In genomic region chr7:99386584-99387238, GRCh38 we compare ENCODE assay signal across 8 cellular contexts. TPM values are rescaled to one million over a fixed set of nuclear protein-coding genes. Genes with fewer than 3 reads are reported as not detected.
A peak's percentile ranks its signal among the peaks of the same experiment; 100 is the strongest.
DNase-seq lines count a peak whose midpoint lies in the region; ATAC-seq, FAIRE-seq and TF ChIP-seq lines count a peak whose summit lies in the region.

No MANE protein-coding gene starts in this region.

- H3K9me3 Mint-ChIP-seq in effector memory CD8-positive, alpha-beta T cell = no peaks in the 10 kb centered on the region

- CTCF ChIA-PET in A549 (lab: Yijun Ruan, JAX) (interaction anchor here (0.7 to 1.5 kb wide), 8 partner anchors 9 to 57 kb away, joined by 3 to 6 read pairs (median 4); no protein-coding TSS in a partner anchor), PC-3 (lab: Charles Lee) (no interaction called here)

- H3K4me3 ChIP-seq in A549 (no peak overlapping the region), PC-3 (ENCODE audit: low read length) (no peak overlapping the region)

- no peaks in the 10 kb centered on the region for H3K9me3 ChIP-seq in A549
- H3K9me3 ChIP-seq in PC-3 (ENCODE audit: low read length) = no peaks in the 10 kb centered on the region

- ATAC-seq in A549 (peak; percentile 64 to 72), PC-3 (peak; percentile 44), GM19035 (IDR thresholded peaks at IDR 0.05; ENCODE audit: unreplicated experiment) (no peak), HG03095 (IDR thresholded peaks at IDR 0.05; ENCODE audit: unreplicated experiment) (no peak)
- peak; percentile 78 for ATAC-seq in effector memory CD8-positive, alpha-beta T cell (replicated peaks)

- H3K9me2 ChIP-seq in PC-3 (replicated peaks; ENCODE audit: low read length) = no peaks in the 10 kb centered on the region

- BruUV-seq in PC-3 (replicated peaks; lab: Mats Ljungman, UMichigan) = no TSS peak

- TF ChIP-seq EP300 in A549 (IDR thresholded peaks at IDR 0.05) = no peak

- no peaks in the 10 kb centered on the region for H3K27me3 Mint-ChIP-seq in effector memory CD8-positive, alpha-beta T cell

- H3K9ac ChIP-seq in PC-3 (ENCODE audit: low read length) = no peak overlapping the region

- H3K27ac ChIP-seq in A549 (no peak overlapping the region), PC-3 (ENCODE audit: low read length) (no peak overlapping the region)

- peak; percentile 40 to 63; a peak in 4 of 5 replicates for TF ChIP-seq RAD21 in A549 (conservative IDR thresholded peaks at IDR 0.05 in 1 of 2, IDR thresholded peaks at IDR 0.05 in 1 of 2)

- intact Hi-C loops in PC-3 (cut with micrococcal nuclease) = no loop called here

- H4K20me1 ChIP-seq in PC-3 (ENCODE audit: low read length) = no peaks in the 10 kb centered on the region

- DNase-seq in A549 (ENCODE audit: low read depth in 1 of 2, low spot score in 1 of 2) (peak in 1 of 2 experiments; percentile 76), GM10266 (ENCODE audit: extremely low spot score) (no peak), PC-3 (peak; percentile 48), NCI-H1105 treated with DMSO at 0.1 percent for 48 hours (lab: John Stamatoyannopoulos, UW) (no peak), GM19238 (ENCODE audit: insufficient read length, low spot score) (no peak)
- peak in 1 of 3 experiments; percentile 36 for DNase-seq in effector memory CD8-positive, alpha-beta T cell

- H3K79me2 ChIP-seq in PC-3 (ENCODE audit: low read length) = peaks cover 7% of the 10 kb centered on the region; the same call in 1 of the 2 replicates

- H3K4me2 ChIP-seq in A549 = no peak overlapping the region
- no peak overlapping the region for H3K4me2 ChIP-seq in PC-3 (ENCODE audit: low read length)

- H3K4me1 ChIP-seq in A549 (peaks cover under 1% of the 10 kb centered on the region; the same call in 2 of the 3 replicates), PC-3 (ENCODE audit: insufficient read depth, low read length) (no peaks in the 10 kb centered on the region)

- no peaks in the 10 kb centered on the region for H3F3A ChIP-seq in PC-3 (ENCODE audit: low read length, unreplicated experiment)

- H3K36me3 ChIP-seq in PC-3 (ENCODE audit: low read depth, low read length) = peaks cover 13% of the 10 kb centered on the region; the same call in 1 of the 2 replicates

- peak overlapping the region; percentile 81 to 83 for H3K27ac Mint-ChIP-seq in effector memory CD8-positive, alpha-beta T cell

- no peak overlapping the region for H2AFZ ChIP-seq in PC-3 (ENCODE audit: low read length)

- H3K27me3 ChIP-seq in PC-3 (ENCODE audit: low read length) = no peaks in the 10 kb centered on the region

- WGBS in A549 (ENCODE audit: missing lambda C conversion rate) = 90% methylated on average over 9 of the region's 9 CpGs

- POLR2A ChIA-PET in A549 (lab: Yijun Ruan, JAX) = interaction anchor here (0.8 to 1.0 kb wide), 2 partner anchors 12 to 13 kb away, joined by 3 to 5 read pairs; no protein-coding TSS in a partner anchor
- POLR2A ChIA-PET in PC-3 (lab: Charles Lee; ENCODE audit: unreplicated experiment) = no interaction called here

- TF ChIP-seq POLR2A in A549 (IDR thresholded peaks at IDR 0.05; ENCODE audit: low read length) = no peak

- H3K4me3 Mint-ChIP-seq in effector memory CD8-positive, alpha-beta T cell = no peak overlapping the region

- TF ChIP-seq CTCF in A549 (IDR thresholded peaks at IDR 0.05) = peak; percentile 33; the same call in 2 of the 3 replicates
- TF ChIP-seq CTCF in GM10266 (IDR thresholded peaks at IDR 0.05; ENCODE audit: control insufficient read depth, insufficient read depth, low read depth, missing control alignments) = peak; percentile 53
- TF ChIP-seq CTCF in PC-3 (conservative IDR thresholded peaks at IDR 0.05; ENCODE audit: low read depth, low read length) = peak; percentile 56

- no peak for FAIRE-seq in A549 (lab: Jason Lieb, UNC)

- H3K36me3 Mint-ChIP-seq in effector memory CD8-positive, alpha-beta T cell (ENCODE audit: insufficient read depth) = peaks cover 70% of the 10 kb centered on the region

- peaks cover 7 to 25% of the 10 kb centered on the region in 2 donors for H3K4me1 Mint-ChIP-seq in effector memory CD8-positive, alpha-beta T cell (ENCODE audit: low read depth in 2 of 2)

TF ChIP-seq in A549, 52 proteins besides CTCF, POLR2A, EP300 and RAD21:
- TF ChIP-seq MAX (IDR thresholded peaks at IDR 0.05) (peak; percentile 35; the same call in 1 of the 2 replicates), TP53 (CRISPR knock-in tag; IDR thresholded peaks at IDR 0.05) (no peak), FOSB (CRISPR knock-in tag; IDR thresholded peaks at IDR 0.05) (no peak), E2F6 (IDR thresholded peaks at IDR 0.05; ENCODE audit: borderline replicate concordance, low read depth) (no peak), CBX8 (IDR thresholded peaks at IDR 0.05) (no peak), HDAC2 (IDR thresholded peaks at IDR 0.05) (no peak), NR3C1 (IDR thresholded peaks at IDR 0.05) (no peak), KDM1A (IDR thresholded peaks at IDR 0.05; ENCODE audit: low read depth) (0 out of 2 replicates have a peak, but pooled peaks have one; percentile 12), HOXB13 (CRISPR knock-in tag; IDR thresholded peaks at IDR 0.05; ENCODE audit: low read depth) (no peak), SMC3 (IDR thresholded peaks at IDR 0.05) (peak; percentile 32; the same call in 2 of the 3 replicates)

RNA-seq across cellular contexts. Expression of gene ARPC1B, which starts 12.2 kb away (rescaled TPM):
- polyA plus RNA-seq in A549 (2011; rRNA removed) = 141 and 197 TPM in 2 replicates
- 504 and 519 TPM in 2 replicates for polyA plus RNA-seq in A549 (2012; cell fraction: cytosol; rRNA removed)
- polyA plus RNA-seq in A549 (2012; cell fraction: nucleus; rRNA removed) = 356 and 444 TPM in 2 replicates
- 272 to 302 TPM (median 294 TPM) in 3 replicates for polyA plus RNA-seq in A549 (2017; fragmentation: RNase III; extraction: RNeasy Plus Mini Kit Qiagen cat#74134 plus additional on column Dnase treatment)
- 61.3 and 103 TPM in 2 replicates for polyA minus RNA-seq in A549 (2011; rRNA and poly(A)+ RNA removed)
- 358 and 381 TPM in 2 replicates for total RNA-seq in PC-3 (2014; rRNA removed)

RNA-seq across cellular contexts. Expression of gene PDAP1, which starts 21.7 kb away (rescaled TPM):
- 42.4 and 81.8 TPM in 2 replicates for polyA plus RNA-seq in A549 (2011; rRNA removed)
- 91.7 and 140 TPM in 2 replicates for polyA plus RNA-seq in A549 (2012; cell fraction: cytosol; rRNA removed)
- 38.4 and 50.0 TPM in 2 replicates for polyA plus RNA-seq in A549 (2012; cell fraction: nucleus; rRNA removed)
- polyA plus RNA-seq in A549 (2017; fragmentation: RNase III; extraction: RNeasy Plus Mini Kit Qiagen cat#74134 plus additional on column Dnase treatment) = 334 to 347 TPM (median 343 TPM) in 3 replicates
- polyA minus RNA-seq in A549 (2011; rRNA and poly(A)+ RNA removed) = 14.4 and 19.3 TPM in 2 replicates
- total RNA-seq in PC-3 (2014; rRNA removed) = 58.6 and 84.7 TPM in 2 replicates

RNA-seq across cellular contexts. Expression of gene BUD31, which starts 22.1 kb away (rescaled TPM):
- polyA plus RNA-seq in A549 (2011; rRNA removed) (81.7 and 96.5 TPM in 2 replicates), A549 (2017; fragmentation: RNase III; extraction: RNeasy Plus Mini Kit Qiagen cat#74134 plus additional on column Dnase treatment) (97.0 to 105 TPM (median 105 TPM) in 3 replicates)
- polyA plus RNA-seq in A549 (2012; cell fraction: cytosol; rRNA removed) = 95.6 and 120 TPM in 2 replicates
- polyA plus RNA-seq in A549 (2012; cell fraction: nucleus; rRNA removed) = 64.4 and 67.6 TPM in 2 replicates
- 25.9 and 29.9 TPM in 2 replicates for polyA minus RNA-seq in A549 (2011; rRNA and poly(A)+ RNA removed)
- 120 and 144 TPM in 2 replicates for total RNA-seq in PC-3 (2014; rRNA removed)

RNA-seq across cellular contexts. Expression of gene PTCD1, which starts 51.9 kb away (rescaled TPM):
- 3.9 and 5.1 TPM in 2 replicates for polyA plus RNA-seq in A549 (2011; rRNA removed)
- polyA plus RNA-seq in A549 (2012; cell fraction: cytosol; rRNA removed) = 7.0 and 8.6 TPM in 2 replicates
- 13.1 and 16.6 TPM in 2 replicates for polyA plus RNA-seq in A549 (2012; cell fraction: nucleus; rRNA removed)
- polyA plus RNA-seq in A549 (2017; fragmentation: RNase III; extraction: RNeasy Plus Mini Kit Qiagen cat#74134 plus additional on column Dnase treatment) = 5.4 to 6.3 TPM (median 5.5 TPM) in 3 replicates
- 3.4 and 4.9 TPM in 2 replicates for polyA minus RNA-seq in A549 (2011; rRNA and poly(A)+ RNA removed)
- 10.4 and 11.5 TPM in 2 replicates for total RNA-seq in PC-3 (2014; rRNA removed)

RNA-seq across cellular contexts. Expression of gene CPSF4, which starts 52.0 kb away (rescaled TPM):
- polyA plus RNA-seq in A549 (2011; rRNA removed) (28.7 and 31.3 TPM in 2 replicates), A549 (2017; fragmentation: RNase III; extraction: RNeasy Plus Mini Kit Qiagen cat#74134 plus additional on column Dnase treatment) (34.1 to 39.1 TPM (median 35.6 TPM) in 3 replicates)
- polyA plus RNA-seq in A549 (2012; cell fraction: cytosol; rRNA removed) = 44.4 and 52.5 TPM in 2 replicates
- polyA plus RNA-seq in A549 (2012; cell fraction: nucleus; rRNA removed) = 173 and 178 TPM in 2 replicates
- 47.7 and 48.4 TPM in 2 replicates for polyA minus RNA-seq in A549 (2011; rRNA and poly(A)+ RNA removed)
- 49.5 and 65.3 TPM in 2 replicates for total RNA-seq in PC-3 (2014; rRNA removed)

Comparison
In these comparisons a context has a peak if more than half of its experiments do, and no peak if none do; other contexts are left out.
1. ATAC-seq: peak in A549 (2 of 2), PC-3 (single experiment) and effector memory CD8-positive, alpha-beta T cell (single experiment); none in GM19035 (single experiment) and HG03095 (single experiment).
2. Peak in every context shown above with its lines, with median percentiles within 50 percentile points of each other: CTCF ChIP-seq.